In genomic region chr17:18183334-18184142, GRCh38 we compare ENCODE assay signal across 1 cellular context.
TF ChIP-seq lines count a peak whose summit lies in the region.

Gene ALKBH5 (plus strand): TSS chr17:18183828. CDS start chr17:18184244, 416 bp downstream.

TF ChIP-seq in GM12878, 131 proteins besides CTCF, POLR2A, EP300 and RAD21 (continued from another document and continues in another):
- 0 out of 2 replicates have a peak, but pooled peaks have one; percentile 12 for TF ChIP-seq HCFC1 (IDR thresholded peaks at IDR 0.05; ENCODE audit: low read length)
- no peak for TF ChIP-seq ZSCAN29 (IDR thresholded peaks at IDR 0.05)
- TF ChIP-seq CREB1 (IDR thresholded peaks at IDR 0.05; ENCODE audit: low read depth) = peak; percentile 89
- no peak; the same call in 1 of the 2 replicates for TF ChIP-seq HDGF (IDR thresholded peaks at IDR 0.05)
- no peak for TF ChIP-seq E4F1 (IDR thresholded peaks at IDR 0.05; ENCODE audit: borderline replicate concordance, partially characterized antibody)
- peak; percentile 60; the same call in 1 of the 2 replicates for TF ChIP-seq BCL11A (IDR thresholded peaks at IDR 0.05; ENCODE audit: low read depth, low read length)
- TF ChIP-seq MYC (IDR thresholded peaks at IDR 0.05; ENCODE audit: insufficient read depth, insufficient read length, insufficient replicate concordance, low read length, severe bottlenecking) = no peak
- no peak for TF ChIP-seq WRNIP1 (IDR thresholded peaks at IDR 0.05; ENCODE audit: borderline replicate concordance, low read depth, low read length)
- no peak for TF ChIP-seq SREBF1 (IDR thresholded peaks at IDR 0.05; ENCODE audit: low read length)
- TF ChIP-seq, protein P1, sequence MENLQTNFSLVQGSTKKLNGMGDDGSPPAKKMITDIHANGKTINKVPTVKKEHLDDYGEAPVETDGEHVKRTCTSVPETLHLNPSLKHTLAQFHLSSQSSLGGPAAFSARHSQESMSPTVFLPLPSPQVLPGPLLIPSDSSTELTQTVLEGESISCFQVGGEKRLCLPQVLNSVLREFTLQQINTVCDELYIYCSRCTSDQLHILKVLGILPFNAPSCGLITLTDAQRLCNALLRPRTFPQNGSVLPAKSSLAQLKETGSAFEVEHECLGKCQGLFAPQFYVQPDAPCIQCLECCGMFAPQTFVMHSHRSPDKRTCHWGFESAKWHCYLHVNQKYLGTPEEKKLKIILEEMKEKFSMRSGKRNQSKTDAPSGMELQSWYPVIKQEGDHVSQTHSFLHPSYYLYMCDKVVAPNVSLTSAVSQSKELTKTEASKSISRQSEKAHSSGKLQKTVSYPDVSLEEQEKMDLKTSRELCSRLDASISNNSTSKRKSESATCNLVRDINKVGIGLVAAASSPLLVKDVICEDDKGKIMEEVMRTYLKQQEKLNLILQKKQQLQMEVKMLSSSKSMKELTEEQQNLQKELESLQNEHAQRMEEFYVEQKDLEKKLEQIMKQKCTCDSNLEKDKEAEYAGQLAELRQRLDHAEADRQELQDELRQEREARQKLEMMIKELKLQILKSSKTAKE (IDR thresholded peaks at IDR 0.05; ENCODE audit: low read depth, poor library complexity, severe bottlenecking) = no peak
- TF ChIP-seq MAX (IDR thresholded peaks at IDR 0.05; ENCODE audit: low read depth, low read length) = peak; percentile 64
- TF ChIP-seq ZNF207 (IDR thresholded peaks at IDR 0.05; ENCODE audit: borderline replicate concordance) = peak; percentile 81; the same call in 1 of the 2 replicates
- TF ChIP-seq, protein P2, sequence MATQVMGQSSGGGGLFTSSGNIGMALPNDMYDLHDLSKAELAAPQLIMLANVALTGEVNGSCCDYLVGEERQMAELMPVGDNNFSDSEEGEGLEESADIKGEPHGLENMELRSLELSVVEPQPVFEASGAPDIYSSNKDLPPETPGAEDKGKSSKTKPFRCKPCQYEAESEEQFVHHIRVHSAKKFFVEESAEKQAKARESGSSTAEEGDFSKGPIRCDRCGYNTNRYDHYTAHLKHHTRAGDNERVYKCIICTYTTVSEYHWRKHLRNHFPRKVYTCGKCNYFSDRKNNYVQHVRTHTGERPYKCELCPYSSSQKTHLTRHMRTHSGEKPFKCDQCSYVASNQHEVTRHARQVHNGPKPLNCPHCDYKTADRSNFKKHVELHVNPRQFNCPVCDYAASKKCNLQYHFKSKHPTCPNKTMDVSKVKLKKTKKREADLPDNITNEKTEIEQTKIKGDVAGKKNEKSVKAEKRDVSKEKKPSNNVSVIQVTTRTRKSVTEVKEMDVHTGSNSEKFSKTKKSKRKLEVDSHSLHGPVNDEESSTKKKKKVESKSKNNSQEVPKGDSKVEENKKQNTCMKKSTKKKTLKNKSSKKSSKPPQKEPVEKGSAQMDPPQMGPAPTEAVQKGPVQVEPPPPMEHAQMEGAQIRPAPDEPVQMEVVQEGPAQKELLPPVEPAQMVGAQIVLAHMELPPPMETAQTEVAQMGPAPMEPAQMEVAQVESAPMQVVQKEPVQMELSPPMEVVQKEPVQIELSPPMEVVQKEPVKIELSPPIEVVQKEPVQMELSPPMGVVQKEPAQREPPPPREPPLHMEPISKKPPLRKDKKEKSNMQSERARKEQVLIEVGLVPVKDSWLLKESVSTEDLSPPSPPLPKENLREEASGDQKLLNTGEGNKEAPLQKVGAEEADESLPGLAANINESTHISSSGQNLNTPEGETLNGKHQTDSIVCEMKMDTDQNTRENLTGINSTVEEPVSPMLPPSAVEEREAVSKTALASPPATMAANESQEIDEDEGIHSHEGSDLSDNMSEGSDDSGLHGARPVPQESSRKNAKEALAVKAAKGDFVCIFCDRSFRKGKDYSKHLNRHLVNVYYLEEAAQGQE (IDR thresholded peaks at IDR 0.05; ENCODE audit: low read depth, low read length) = no peak
- peak; percentile 99 for TF ChIP-seq DPF2 (IDR thresholded peaks at IDR 0.05)
- TF ChIP-seq CHD2 (IDR thresholded peaks at IDR 0.05; ENCODE audit: borderline replicate concordance, low read depth, low read length) = peak; percentile 93
- TF ChIP-seq RBBP5 (conservative IDR thresholded peaks at IDR 0.05) = no peak
- TF ChIP-seq, protein P3, sequence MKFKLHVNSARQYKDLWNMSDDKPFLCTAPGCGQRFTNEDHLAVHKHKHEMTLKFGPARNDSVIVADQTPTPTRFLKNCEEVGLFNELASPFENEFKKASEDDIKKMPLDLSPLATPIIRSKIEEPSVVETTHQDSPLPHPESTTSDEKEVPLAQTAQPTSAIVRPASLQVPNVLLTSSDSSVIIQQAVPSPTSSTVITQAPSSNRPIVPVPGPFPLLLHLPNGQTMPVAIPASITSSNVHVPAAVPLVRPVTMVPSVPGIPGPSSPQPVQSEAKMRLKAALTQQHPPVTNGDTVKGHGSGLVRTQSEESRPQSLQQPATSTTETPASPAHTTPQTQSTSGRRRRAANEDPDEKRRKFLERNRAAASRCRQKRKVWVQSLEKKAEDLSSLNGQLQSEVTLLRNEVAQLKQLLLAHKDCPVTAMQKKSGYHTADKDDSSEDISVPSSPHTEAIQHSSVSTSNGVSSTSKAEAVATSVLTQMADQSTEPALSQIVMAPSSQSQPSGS (IDR thresholded peaks at IDR 0.05; ENCODE audit: low read length) = no peak
- 0 out of 3 replicates have a peak, but pooled peaks have one; percentile 5 for TF ChIP-seq POU2F2 (IDR thresholded peaks at IDR 0.05; ENCODE audit: borderline replicate concordance, low read depth, low read length)
- peak; percentile 17; the same call in 1 of the 2 replicates for TF ChIP-seq SMAD5 (IDR thresholded peaks at IDR 0.05; ENCODE audit: low read depth)
- no peak for TF ChIP-seq ASH2L (IDR thresholded peaks at IDR 0.05; ENCODE audit: borderline replicate concordance, low read depth)
- TF ChIP-seq ZNF622 (IDR thresholded peaks at IDR 0.05) = no peak
- peak; percentile 44; the same call in 1 of the 2 replicates for TF ChIP-seq IRF4 (IDR thresholded peaks at IDR 0.05; ENCODE audit: low read depth, low read length)
- no peak for TF ChIP-seq SUPT20H (IDR thresholded peaks at IDR 0.05; ENCODE audit: borderline replicate concordance, control insufficient read depth, low read depth, low read length)
- TF ChIP-seq TBL1XR1 (IDR thresholded peaks at IDR 0.05; ENCODE audit: low read depth, low read length) = no peak; the same call in 1 of the 2 replicates
- TF ChIP-seq, protein P4, sequence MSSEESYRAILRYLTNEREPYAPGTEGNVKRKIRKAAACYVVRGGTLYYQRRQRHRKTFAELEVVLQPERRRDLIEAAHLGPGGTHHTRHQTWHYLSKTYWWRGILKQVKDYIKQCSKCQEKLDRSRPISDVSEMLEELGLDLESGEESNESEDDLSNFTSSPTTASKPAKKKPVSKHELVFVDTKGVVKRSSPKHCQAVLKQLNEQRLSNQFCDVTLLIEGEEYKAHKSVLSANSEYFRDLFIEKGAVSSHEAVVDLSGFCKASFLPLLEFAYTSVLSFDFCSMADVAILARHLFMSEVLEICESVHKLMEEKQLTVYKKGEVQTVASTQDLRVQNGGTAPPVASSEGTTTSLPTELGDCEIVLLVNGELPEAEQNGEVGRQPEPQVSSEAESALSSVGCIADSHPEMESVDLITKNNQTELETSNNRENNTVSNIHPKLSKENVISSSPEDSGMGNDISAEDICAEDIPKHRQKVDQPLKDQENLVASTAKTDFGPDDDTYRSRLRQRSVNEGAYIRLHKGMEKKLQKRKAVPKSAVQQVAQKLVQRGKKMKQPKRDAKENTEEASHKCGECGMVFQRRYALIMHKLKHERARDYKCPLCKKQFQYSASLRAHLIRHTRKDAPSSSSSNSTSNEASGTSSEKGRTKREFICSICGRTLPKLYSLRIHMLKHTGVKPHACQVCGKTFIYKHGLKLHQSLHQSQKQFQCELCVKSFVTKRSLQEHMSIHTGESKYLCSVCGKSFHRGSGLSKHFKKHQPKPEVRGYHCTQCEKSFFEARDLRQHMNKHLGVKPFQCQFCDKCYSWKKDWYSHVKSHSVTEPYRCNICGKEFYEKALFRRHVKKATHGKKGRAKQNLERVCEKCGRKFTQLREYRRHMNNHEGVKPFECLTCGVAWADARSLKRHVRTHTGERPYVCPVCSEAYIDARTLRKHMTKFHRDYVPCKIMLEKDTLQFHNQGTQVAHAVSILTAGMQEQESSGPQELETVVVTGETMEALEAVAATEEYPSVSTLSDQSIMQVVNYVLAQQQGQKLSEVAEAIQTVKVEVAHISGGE (CRISPR knock-in tag; IDR thresholded peaks at IDR 0.05) = no peak
- peak; percentile 67 for TF ChIP-seq BACH1 (IDR thresholded peaks at IDR 0.05; ENCODE audit: borderline replicate concordance)
- no peak for TF ChIP-seq NFYA (IDR thresholded peaks at IDR 0.05; ENCODE audit: borderline replicate concordance, low read depth, low read length)
- no peak for TF ChIP-seq EGR1 (IDR thresholded peaks at IDR 0.05; ENCODE audit: borderline replicate concordance in 1 of 2, low read depth in 2 of 2, low read length in 2 of 2)
- TF ChIP-seq PAX5 (IDR thresholded peaks at IDR 0.05; ENCODE audit: borderline replicate concordance, low read depth, low read length) = peak; percentile 30; the same call in 1 of the 2 replicates
- TF ChIP-seq, protein P5, sequence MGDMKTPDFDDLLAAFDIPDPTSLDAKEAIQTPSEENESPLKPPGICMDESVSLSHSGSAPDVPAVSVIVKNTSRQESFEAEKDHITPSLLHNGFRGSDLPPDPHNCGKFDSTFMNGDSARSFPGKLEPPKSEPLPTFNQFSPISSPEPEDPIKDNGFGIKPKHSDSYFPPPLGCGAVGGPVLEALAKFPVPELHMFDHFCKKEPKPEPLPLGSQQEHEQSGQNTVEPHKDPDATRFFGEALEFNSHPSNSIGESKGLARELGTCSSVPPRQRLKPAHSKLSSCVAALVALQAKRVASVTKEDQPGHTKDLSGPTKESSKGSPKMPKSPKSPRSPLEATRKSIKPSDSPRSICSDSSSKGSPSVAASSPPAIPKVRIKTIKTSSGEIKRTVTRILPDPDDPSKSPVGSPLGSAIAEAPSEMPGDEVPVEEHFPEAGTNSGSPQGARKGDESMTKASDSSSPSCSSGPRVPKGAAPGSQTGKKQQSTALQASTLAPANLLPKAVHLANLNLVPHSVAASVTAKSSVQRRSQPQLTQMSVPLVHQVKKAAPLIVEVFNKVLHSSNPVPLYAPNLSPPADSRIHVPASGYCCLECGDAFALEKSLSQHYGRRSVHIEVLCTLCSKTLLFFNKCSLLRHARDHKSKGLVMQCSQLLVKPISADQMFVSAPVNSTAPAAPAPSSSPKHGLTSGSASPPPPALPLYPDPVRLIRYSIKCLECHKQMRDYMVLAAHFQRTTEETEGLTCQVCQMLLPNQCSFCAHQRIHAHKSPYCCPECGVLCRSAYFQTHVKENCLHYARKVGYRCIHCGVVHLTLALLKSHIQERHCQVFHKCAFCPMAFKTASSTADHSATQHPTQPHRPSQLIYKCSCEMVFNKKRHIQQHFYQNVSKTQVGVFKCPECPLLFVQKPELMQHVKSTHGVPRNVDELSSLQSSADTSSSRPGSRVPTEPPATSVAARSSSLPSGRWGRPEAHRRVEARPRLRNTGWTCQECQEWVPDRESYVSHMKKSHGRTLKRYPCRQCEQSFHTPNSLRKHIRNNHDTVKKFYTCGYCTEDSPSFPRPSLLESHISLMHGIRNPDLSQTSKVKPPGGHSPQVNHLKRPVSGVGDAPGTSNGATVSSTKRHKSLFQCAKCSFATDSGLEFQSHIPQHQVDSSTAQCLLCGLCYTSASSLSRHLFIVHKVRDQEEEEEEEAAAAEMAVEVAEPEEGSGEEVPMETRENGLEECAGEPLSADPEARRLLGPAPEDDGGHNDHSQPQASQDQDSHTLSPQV (IDR thresholded peaks at IDR 0.05) = no peak
- TF ChIP-seq MXI1 (IDR thresholded peaks at IDR 0.05; ENCODE audit: low read depth, low read length) = peak; percentile 95
- TF ChIP-seq ZZZ3 (IDR thresholded peaks at IDR 0.05; ENCODE audit: control insufficient read depth, insufficient read length, low read depth) = no peak
- TF ChIP-seq KAT2A (conservative IDR thresholded peaks at IDR 0.05; ENCODE audit: control insufficient read depth, low read depth, low read length) = no peak
- TF ChIP-seq TCF3 (IDR thresholded peaks at IDR 0.05; ENCODE audit: borderline replicate concordance, insufficient read depth, low read depth, low read length) = no peak
- TF ChIP-seq, protein P6, sequence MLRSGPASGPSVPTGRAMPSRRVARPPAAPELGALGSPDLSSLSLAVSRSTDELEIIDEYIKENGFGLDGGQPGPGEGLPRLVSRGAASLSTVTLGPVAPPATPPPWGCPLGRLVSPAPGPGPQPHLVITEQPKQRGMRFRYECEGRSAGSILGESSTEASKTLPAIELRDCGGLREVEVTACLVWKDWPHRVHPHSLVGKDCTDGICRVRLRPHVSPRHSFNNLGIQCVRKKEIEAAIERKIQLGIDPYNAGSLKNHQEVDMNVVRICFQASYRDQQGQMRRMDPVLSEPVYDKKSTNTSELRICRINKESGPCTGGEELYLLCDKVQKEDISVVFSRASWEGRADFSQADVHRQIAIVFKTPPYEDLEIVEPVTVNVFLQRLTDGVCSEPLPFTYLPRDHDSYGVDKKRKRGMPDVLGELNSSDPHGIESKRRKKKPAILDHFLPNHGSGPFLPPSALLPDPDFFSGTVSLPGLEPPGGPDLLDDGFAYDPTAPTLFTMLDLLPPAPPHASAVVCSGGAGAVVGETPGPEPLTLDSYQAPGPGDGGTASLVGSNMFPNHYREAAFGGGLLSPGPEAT (IDR thresholded peaks at IDR 0.05; ENCODE audit: low read depth) = no peak
- no peak for TF ChIP-seq SREBF2 (IDR thresholded peaks at IDR 0.05; ENCODE audit: low read length)
- no peak for TF ChIP-seq MEF2A (IDR thresholded peaks at IDR 0.05; ENCODE audit: insufficient read depth, low read depth, low read length)
- TF ChIP-seq MTA3 (IDR thresholded peaks at IDR 0.05; ENCODE audit: borderline replicate concordance, low read length) = no peak
- no peak for TF ChIP-seq GABPA (IDR thresholded peaks at IDR 0.05; ENCODE audit: low read depth)
- no peak for TF ChIP-seq SMC3 (IDR thresholded peaks at IDR 0.05; ENCODE audit: borderline replicate concordance, low read length)
- TF ChIP-seq KDM1A (IDR thresholded peaks at IDR 0.05; ENCODE audit: borderline replicate concordance) = no peak
- TF ChIP-seq RAD51 (IDR thresholded peaks at IDR 0.05) = no peak
- TF ChIP-seq ZNF217 (IDR thresholded peaks at IDR 0.05) = no peak
- no peak; the same call in 1 of the 2 replicates for TF ChIP-seq YY1 (IDR thresholded peaks at IDR 0.05; ENCODE audit: low read depth, low read length)
- TF ChIP-seq NFIC (IDR thresholded peaks at IDR 0.05; ENCODE audit: low read depth, low read length) = no peak
- TF ChIP-seq KLF5 (IDR thresholded peaks at IDR 0.05; ENCODE audit: partially characterized antibody) = peak; percentile 65
